In the genomic region with DNA sequence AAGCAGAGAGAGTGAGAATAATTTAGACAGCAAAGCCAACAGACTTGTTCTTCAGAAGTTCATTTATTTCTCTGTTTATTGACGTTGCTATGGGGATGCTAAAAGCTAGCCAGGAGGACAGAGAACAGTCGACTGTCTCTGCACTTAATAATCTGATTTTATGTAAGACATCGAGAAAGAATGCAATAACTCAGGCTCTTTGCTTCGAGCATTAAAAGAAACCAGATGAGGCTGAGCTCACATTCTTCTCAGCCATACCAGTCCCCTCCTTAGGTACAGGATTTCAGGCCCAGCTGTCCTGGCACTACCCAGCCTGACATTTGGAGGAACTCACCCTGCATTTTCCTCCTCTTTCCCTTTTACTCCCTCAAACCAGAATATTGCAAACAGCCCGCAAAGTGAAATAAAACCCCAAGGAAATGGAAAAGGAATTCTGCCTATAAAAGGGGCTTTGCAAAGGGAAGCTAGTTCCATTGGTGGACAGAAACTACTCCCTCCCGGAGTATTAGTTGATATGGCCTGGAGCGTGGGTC, we compare ENCODE assay signal across 8 cellular contexts. TPM values are rescaled to one million over a fixed set of nuclear protein-coding genes. Genes with fewer than 3 reads are reported as not detected.
DNase-seq lines count a peak whose midpoint lies in the region; ATAC-seq and TF ChIP-seq lines count a peak whose summit lies in the region.

No MANE protein-coding gene starts in this region.

- no peak overlapping the region for H3K4me3 Mint-ChIP-seq in CD8-positive, alpha-beta T cell

- POLR2A ChIA-PET in CD8-positive, alpha-beta T cell (lab: Charles Lee) = no interaction called here

- no peak overlapping the region for H3K4me3 ChIP-seq in HFF-Myc (replicated peaks; ENCODE audit: low read depth, low read length)
- H3K4me3 ChIP-seq in astrocyte of the cerebellum (ENCODE audit: low read depth, low read length) = no peak overlapping the region
- H3K4me3 ChIP-seq in skeletal muscle satellite cell (ENCODE audit: low read length) = peak overlapping the region; percentile 37
- no peak overlapping the region for H3K4me3 ChIP-seq in CD8-positive, alpha-beta T cell (ENCODE audit: low read depth, low read length)

- intact Hi-C loops in left ventricle myocardium superior (cut with micrococcal nuclease) = no loop called here
- intact Hi-C loops in CD8-positive, alpha-beta T cell (cut with DNase I, micrococcal nuclease) = no loop called here

- TF ChIP-seq CTCF in HFF-Myc (IDR thresholded peaks at IDR 0.05; ENCODE audit: low read depth, low read length, missing control alignments) = no peak
- TF ChIP-seq CTCF in astrocyte of the cerebellum (IDR thresholded peaks at IDR 0.05; ENCODE audit: low read depth, low read length, missing control alignments) = no peak
- TF ChIP-seq CTCF in CD8-positive, alpha-beta T cell (IDR thresholded peaks at IDR 0.05) = no peak

- no peak overlapping the region for H3K27ac Mint-ChIP-seq in CD8-positive, alpha-beta T cell

- ATAC-seq in left ventricle myocardium superior = peak; percentile 69
- no peak for ATAC-seq in CD8-positive, alpha-beta T cell
- no peak for ATAC-seq in GM18858 (IDR thresholded peaks at IDR 0.05; ENCODE audit: unreplicated experiment)

- no peaks in the 10 kb centered on the region for H3K36me3 Mint-ChIP-seq in CD8-positive, alpha-beta T cell

- peaks cover 11% of the 10 kb centered on the region for H3K4me1 ChIP-seq in skeletal muscle satellite cell (ENCODE audit: control insufficient read depth, insufficient read depth, low read length)
- no peaks in the 10 kb centered on the region for H3K4me1 ChIP-seq in CD8-positive, alpha-beta T cell (ENCODE audit: insufficient read depth, low read length)

- no peaks in the 10 kb centered on the region for H3K9me3 ChIP-seq in skeletal muscle satellite cell (replicated peaks; ENCODE audit: low read length)
- H3K9me3 ChIP-seq in CD8-positive, alpha-beta T cell (ENCODE audit: low read length) = no peaks in the 10 kb centered on the region

- DNase-seq in HFF-Myc (ENCODE audit: extremely low read depth, low read depth) = peak; percentile 89
- DNase-seq in astrocyte of the cerebellum (ENCODE audit: low read depth) = peak; percentile 73
- no peak for DNase-seq in left ventricle myocardium superior
- DNase-seq in CD8-positive, alpha-beta T cell = no peak
- DNase-seq in activated CD4-positive, alpha-beta T cell treated with anti-CD3 and anti-CD28 coated beads for 1 hour = no peak
- DNase-seq in LoVo (ENCODE audit: low spot score) = no peak

- peaks cover 2% of the 10 kb centered on the region for H3K9me3 Mint-ChIP-seq in CD8-positive, alpha-beta T cell

- H3K4me2 ChIP-seq in skeletal muscle satellite cell (ENCODE audit: low read length) = peak overlapping the region; percentile 69

- peaks cover 22% of the 10 kb centered on the region for H3K27me3 Mint-ChIP-seq in CD8-positive, alpha-beta T cell (ENCODE audit: low read depth)

- H3K9ac ChIP-seq in skeletal muscle satellite cell (ENCODE audit: low read depth, low read length) = peak overlapping the region; percentile 42

- no peaks in the 10 kb centered on the region for H3K4me1 Mint-ChIP-seq in CD8-positive, alpha-beta T cell (ENCODE audit: low read depth)

- H3K36me3 ChIP-seq in skeletal muscle satellite cell (ENCODE audit: insufficient read depth, low read length) = no peaks in the 10 kb centered on the region
- no peaks in the 10 kb centered on the region for H3K36me3 ChIP-seq in CD8-positive, alpha-beta T cell (ENCODE audit: insufficient read depth, low read length)

- in situ Hi-C loops in astrocyte of the cerebellum (cut with HindIII; ENCODE audit: low sequenced_read_pairs) = no loop called here

- CTCF ChIA-PET in CD8-positive, alpha-beta T cell (lab: Charles Lee) = no interaction called here

- H3K27ac ChIP-seq in CD8-positive, alpha-beta T cell (ENCODE audit: low read depth, low read length) = no peak overlapping the region

- no peaks in the 10 kb centered on the region for H3K27me3 ChIP-seq in skeletal muscle satellite cell (ENCODE audit: control insufficient read depth, insufficient read depth, low read length)
- no peaks in the 10 kb centered on the region for H3K27me3 ChIP-seq in CD8-positive, alpha-beta T cell (ENCODE audit: insufficient read depth, low read length)

RNA-seq across cellular contexts. Expression of a gene that starts 44.5 kb away (rescaled TPM):
- 19.5 TPM for total RNA-seq in left ventricle myocardium superior
- total RNA-seq in skeletal muscle satellite cell (2012; rRNA removed) = 10.9 and 14.0 TPM in 2 replicates
- total RNA-seq in CD8-positive, alpha-beta T cell = not detected

Comparison
In these comparisons a context has a peak if more than half of its experiments do, and no peak if none do; other contexts are left out.
1. DNase-seq: peak in HFF-Myc (single experiment) and astrocyte of the cerebellum (single experiment); none in left ventricle myocardium superior (single experiment), CD8-positive, alpha-beta T cell (0 of 7), activated CD4-positive, alpha-beta T cell treated with anti-CD3 and anti-CD28 coated beads for 1 hour (single experiment) and LoVo (single experiment).
2. RNA of a gene that starts 44.5 kb away (total RNA-seq): 19.5 TPM in left ventricle myocardium superior (single experiment); not detected in CD8-positive, alpha-beta T cell; every median in the first group is over 10 times any median in the second.